In the genomic region with DNA sequence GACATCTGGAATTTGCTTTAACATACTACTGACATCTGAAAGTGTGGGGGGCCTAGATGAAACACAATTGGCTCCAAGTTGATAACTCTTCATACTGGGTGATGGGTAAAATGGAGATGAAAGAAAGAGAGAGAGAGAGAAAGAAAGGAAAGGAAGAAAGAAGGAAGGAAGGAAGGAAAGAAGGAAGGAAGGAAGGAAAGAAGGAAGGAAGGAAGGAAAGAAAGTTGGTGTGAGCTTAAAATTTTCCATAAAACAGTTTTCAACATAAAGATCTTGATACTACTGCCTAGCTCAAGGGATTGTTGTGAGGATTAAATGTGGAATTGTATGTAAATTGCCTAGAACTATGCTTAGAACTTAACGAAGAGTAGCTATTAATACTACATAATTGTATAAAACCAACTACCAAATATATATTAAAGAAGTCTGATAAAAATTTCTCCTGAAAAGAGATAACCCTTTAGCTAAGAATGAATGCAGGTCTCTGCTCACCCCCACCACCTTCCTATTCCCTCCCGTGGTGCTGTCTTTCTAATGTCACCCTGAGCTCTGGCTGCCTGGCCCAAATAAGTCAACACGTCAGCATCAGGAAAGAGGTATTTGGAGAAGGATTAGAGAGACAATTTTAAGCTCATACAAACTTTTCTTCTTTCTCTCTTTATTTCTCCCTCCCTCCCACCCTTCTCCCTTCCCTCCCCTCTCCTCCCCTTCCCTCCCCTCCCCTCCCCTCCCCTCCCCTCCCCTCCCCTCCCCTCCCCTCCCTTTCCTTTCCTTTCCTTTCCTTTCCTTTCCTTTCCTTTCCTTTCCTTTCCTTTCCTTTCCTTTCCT, we compare ENCODE assay signal across 1 cellular context.
TF ChIP-seq lines count a peak whose summit lies in the region.

No MANE protein-coding gene starts in this region.

TF ChIP-seq in GM23338, 12 proteins besides CTCF, POLR2A, EP300 and RAD21:
- TF ChIP-seq, protein P1, sequence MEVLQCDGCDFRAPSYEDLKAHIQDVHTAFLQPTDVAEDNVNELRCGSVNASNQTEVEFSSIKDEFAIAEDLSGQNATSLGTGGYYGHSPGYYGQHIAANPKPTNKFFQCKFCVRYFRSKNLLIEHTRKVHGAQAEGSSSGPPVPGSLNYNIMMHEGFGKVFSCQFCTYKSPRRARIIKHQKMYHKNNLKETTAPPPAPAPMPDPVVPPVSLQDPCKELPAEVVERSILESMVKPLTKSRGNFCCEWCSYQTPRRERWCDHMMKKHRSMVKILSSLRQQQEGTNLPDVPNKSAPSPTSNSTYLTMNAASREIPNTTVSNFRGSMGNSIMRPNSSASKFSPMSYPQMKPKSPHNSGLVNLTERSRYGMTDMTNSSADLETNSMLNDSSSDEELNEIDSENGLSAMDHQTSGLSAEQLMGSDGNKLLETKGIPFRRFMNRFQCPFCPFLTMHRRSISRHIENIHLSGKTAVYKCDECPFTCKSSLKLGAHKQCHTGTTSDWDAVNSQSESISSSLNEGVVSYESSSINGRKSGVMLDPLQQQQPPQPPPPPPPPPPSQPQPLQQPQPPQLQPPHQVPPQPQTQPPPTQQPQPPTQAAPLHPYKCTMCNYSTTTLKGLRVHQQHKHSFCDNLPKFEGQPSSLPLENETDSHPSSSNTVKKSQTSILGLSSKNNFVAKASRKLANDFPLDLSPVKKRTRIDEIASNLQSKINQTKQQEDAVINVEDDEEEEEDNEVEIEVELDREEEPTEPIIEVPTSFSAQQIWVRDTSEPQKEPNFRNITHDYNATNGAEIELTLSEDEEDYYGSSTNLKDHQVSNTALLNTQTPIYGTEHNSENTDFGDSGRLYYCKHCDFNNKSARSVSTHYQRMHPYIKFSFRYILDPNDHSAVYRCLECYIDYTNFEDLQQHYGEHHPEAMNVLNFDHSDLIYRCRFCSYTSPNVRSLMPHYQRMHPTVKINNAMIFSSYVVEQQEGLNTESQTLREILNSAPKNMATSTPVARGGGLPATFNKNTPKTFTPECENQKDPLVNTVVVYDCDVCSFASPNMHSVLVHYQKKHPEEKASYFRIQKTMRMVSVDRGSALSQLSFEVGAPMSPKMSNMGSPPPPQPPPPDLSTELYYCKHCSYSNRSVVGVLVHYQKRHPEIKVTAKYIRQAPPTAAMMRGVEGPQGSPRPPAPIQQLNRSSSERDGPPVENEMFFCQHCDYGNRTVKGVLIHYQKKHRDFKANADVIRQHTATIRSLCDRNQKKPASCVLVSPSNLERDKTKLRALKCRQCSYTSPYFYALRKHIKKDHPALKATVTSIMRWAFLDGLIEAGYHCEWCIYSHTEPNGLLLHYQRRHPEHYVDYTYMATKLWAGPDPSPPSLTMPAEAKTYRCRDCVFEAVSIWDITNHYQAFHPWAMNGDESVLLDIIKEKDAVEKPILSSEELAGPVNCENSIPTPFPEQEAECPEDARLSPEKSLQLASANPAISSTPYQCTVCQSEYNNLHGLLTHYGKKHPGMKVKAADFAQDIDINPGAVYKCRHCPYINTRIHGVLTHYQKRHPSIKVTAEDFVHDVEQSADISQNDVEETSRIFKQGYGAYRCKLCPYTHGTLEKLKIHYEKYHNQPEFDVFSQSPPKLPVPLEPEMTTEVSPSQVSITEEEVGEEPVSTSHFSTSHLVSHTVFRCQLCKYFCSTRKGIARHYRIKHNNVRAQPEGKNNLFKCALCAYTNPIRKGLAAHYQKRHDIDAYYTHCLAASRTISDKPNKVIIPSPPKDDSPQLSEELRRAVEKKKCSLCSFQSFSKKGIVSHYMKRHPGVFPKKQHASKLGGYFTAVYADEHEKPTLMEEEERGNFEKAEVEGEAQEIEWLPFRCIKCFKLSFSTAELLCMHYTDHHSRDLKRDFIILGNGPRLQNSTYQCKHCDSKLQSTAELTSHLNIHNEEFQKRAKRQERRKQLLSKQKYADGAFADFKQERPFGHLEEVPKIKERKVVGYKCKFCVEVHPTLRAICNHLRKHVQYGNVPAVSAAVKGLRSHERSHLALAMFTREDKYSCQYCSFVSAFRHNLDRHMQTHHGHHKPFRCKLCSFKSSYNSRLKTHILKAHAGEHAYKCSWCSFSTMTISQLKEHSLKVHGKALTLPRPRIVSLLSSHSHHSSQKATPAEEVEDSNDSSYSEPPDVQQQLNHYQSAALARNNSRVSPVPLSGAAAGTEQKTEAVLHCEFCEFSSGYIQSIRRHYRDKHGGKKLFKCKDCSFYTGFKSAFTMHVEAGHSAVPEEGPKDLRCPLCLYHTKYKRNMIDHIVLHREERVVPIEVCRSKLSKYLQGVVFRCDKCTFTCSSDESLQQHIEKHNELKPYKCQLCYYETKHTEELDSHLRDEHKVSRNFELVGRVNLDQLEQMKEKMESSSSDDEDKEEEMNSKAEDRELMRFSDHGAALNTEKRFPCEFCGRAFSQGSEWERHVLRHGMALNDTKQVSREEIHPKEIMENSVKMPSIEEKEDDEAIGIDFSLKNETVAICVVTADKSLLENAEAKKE (CRISPR knock-in tag; IDR thresholded peaks at IDR 0.05): no peak
- no peak for TF ChIP-seq EZH2 (IDR thresholded peaks at IDR 0.05; ENCODE audit: low read depth, unreplicated experiment)
- TF ChIP-seq, protein P2, sequence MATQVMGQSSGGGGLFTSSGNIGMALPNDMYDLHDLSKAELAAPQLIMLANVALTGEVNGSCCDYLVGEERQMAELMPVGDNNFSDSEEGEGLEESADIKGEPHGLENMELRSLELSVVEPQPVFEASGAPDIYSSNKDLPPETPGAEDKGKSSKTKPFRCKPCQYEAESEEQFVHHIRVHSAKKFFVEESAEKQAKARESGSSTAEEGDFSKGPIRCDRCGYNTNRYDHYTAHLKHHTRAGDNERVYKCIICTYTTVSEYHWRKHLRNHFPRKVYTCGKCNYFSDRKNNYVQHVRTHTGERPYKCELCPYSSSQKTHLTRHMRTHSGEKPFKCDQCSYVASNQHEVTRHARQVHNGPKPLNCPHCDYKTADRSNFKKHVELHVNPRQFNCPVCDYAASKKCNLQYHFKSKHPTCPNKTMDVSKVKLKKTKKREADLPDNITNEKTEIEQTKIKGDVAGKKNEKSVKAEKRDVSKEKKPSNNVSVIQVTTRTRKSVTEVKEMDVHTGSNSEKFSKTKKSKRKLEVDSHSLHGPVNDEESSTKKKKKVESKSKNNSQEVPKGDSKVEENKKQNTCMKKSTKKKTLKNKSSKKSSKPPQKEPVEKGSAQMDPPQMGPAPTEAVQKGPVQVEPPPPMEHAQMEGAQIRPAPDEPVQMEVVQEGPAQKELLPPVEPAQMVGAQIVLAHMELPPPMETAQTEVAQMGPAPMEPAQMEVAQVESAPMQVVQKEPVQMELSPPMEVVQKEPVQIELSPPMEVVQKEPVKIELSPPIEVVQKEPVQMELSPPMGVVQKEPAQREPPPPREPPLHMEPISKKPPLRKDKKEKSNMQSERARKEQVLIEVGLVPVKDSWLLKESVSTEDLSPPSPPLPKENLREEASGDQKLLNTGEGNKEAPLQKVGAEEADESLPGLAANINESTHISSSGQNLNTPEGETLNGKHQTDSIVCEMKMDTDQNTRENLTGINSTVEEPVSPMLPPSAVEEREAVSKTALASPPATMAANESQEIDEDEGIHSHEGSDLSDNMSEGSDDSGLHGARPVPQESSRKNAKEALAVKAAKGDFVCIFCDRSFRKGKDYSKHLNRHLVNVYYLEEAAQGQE (IDR thresholded peaks at IDR 0.05; ENCODE audit: unreplicated experiment): no peak
- no peak for TF ChIP-seq ZNF114 (CRISPR knock-in tag; IDR thresholded peaks at IDR 0.05)
- TF ChIP-seq NANOG (IDR thresholded peaks at IDR 0.05; ENCODE audit: borderline replicate concordance): no peak
